Comparison of ENCODE assay signal across 14 cellular contexts in genomic region chr2:202339052-202339870, GRCh38. TPM values are rescaled to one million over a fixed set of nuclear protein-coding genes. Genes with fewer than 3 reads are reported as not detected.
DNase-seq lines count a peak whose midpoint lies in the region; ATAC-seq and TF ChIP-seq lines count a peak whose summit lies in the region.
"Had no signal": no experiment of that assay in that cellular context is flagged by ENCODE, and none has a peak within 500 bp of the region (broad histone marks: within the 10 kb centered on the region; RNA-seq: fewer than 3 reads in every experiment).

No MANE protein-coding gene starts in this region.

- H3K4me1 ChIP-seq in RWPE2 (ENCODE audit: insufficient read depth, poor library complexity, severe bottlenecking) (peaks cover 14% of the 10 kb centered on the region), fibroblast of lung (ENCODE audit: control insufficient read depth, extremely low read depth, insufficient read depth, low read length) (peaks cover 2% of the 10 kb centered on the region)
- H3K4me1 ChIP-seq: tibial nerve had no signal

- H3K27me3 ChIP-seq in RWPE2 (ENCODE audit: insufficient read depth, poor library complexity, severe bottlenecking) = no peaks in the 10 kb centered on the region
- no peaks in the 10 kb centered on the region for H3K27me3 ChIP-seq in fibroblast of lung (ENCODE audit: control insufficient read depth, insufficient read depth, low read length)
- H3K27me3 ChIP-seq: BLaER1, tibial nerve had no signal

- H3K27ac ChIP-seq in RWPE2 (ENCODE audit: poor library complexity, severe bottlenecking) (peak overlapping the region; percentile 36), fibroblast of lung (ENCODE audit: insufficient read depth, low read length) (no peak overlapping the region)
- H3K27ac ChIP-seq: BLaER1, tibial nerve had no signal

- H3K9me3 ChIP-seq in RWPE2 (ENCODE audit: severe bottlenecking) (no peaks in the 10 kb centered on the region), fibroblast of lung (ENCODE audit: control insufficient read depth, insufficient read depth, low read depth, low read length) (no peaks in the 10 kb centered on the region)
- H3K9me3 ChIP-seq: BLaER1, tibial nerve had no signal

- POLR2A ChIA-PET in AG04449 (lab: Yijun Ruan, JAX) = no interaction called here

- no peaks in the 10 kb centered on the region for H3K79me2 ChIP-seq in fibroblast of lung (ENCODE audit: control insufficient read depth, insufficient read depth, low read length)

- no peaks in the 10 kb centered on the region for H3K36me3 ChIP-seq in RWPE2 (ENCODE audit: low read depth)
- no peaks in the 10 kb centered on the region for H3K36me3 ChIP-seq in fibroblast of lung (ENCODE audit: control insufficient read depth, insufficient read depth, low read length)
- H3K36me3 ChIP-seq: BLaER1 had no signal

- CTCF ChIA-PET in AG04449 (lab: Yijun Ruan, JAX) = interaction anchor here (0.7 to 1.7 kb wide), 3 partner anchors 10 to 475 kb away, joined by 3 read pairs; no protein-coding TSS in a partner anchor

- no peak overlapping the region for H3K9ac ChIP-seq in fibroblast of lung (ENCODE audit: insufficient read depth, low read length)
- H3K9ac ChIP-seq: BLaER1 had no signal

- peak; percentile 92 for ATAC-seq in RWPE2 (ENCODE audit: low read depth)
- no peak for ATAC-seq in GM18517 (IDR thresholded peaks at IDR 0.05; ENCODE audit: unreplicated experiment)
- no peak for ATAC-seq in GM19035 (IDR thresholded peaks at IDR 0.05; ENCODE audit: unreplicated experiment)

- peak; percentile 9 for DNase-seq in AG04449 (ENCODE audit: low read depth, low spot score)
- peak; percentile 85 for DNase-seq in HS-5 (ENCODE audit: low read depth)
- no peak for DNase-seq in RWPE2 (ENCODE audit: low spot score)
- peak; percentile 45 to 71 for DNase-seq in fibroblast of lung (ENCODE audit: low read depth in 2 of 2)
- no peak for DNase-seq in RPMI8226
- no peak for DNase-seq in T-helper 2 cell
- DNase-seq: activated CD4-positive, alpha-beta T cell treated with anti-CD3 and anti-CD28 coated beads, Interleukin-2, amount 50 U/mL, for 4 hours; activated naive CD4-positive, alpha-beta T cell treated with anti-CD3 and anti-CD28 coated beads, Interleukin-2, amount 10 ng/mL, durations not matched to agents 7 days and 5 days; KG1; retina had no signal

- H3K4me2 ChIP-seq in fibroblast of lung (ENCODE audit: extremely low read depth, insufficient read depth, low read length) = no peak overlapping the region
- H3K4me2 ChIP-seq: BLaER1 had no signal

- TF ChIP-seq CTCF in AG04449 (IDR thresholded peaks at IDR 0.05; ENCODE audit: insufficient read depth, low read length, missing control alignments) (no peak), RWPE2 (IDR thresholded peaks at IDR 0.05; ENCODE audit: poor library complexity, severe bottlenecking) (peak; percentile 8), fibroblast of lung (conservative IDR thresholded peaks at IDR 0.05 in 1 of 2, IDR thresholded peaks at IDR 0.05 in 1 of 2; ENCODE audit: low read depth in 1 of 2, low read length in 2 of 2) (no peak)

- no peak overlapping the region for H2AFZ ChIP-seq in fibroblast of lung (ENCODE audit: low read length)

- no peaks in the 10 kb centered on the region for H4K20me1 ChIP-seq in fibroblast of lung (ENCODE audit: control insufficient read depth, extremely low read depth, insufficient read depth, low read length)
- H4K20me1 ChIP-seq: BLaER1 had no signal

- H3K4me3 ChIP-seq in AG04449 (ENCODE audit: low read depth, low read length) (no peak overlapping the region), RWPE2 (ENCODE audit: severe bottlenecking) (no peak overlapping the region), fibroblast of lung (replicated peaks in 1 of 4; ENCODE audit: control extremely low read depth in 1 of 4, insufficient read depth in 1 of 4, low read depth in 3 of 4, low read length in 4 of 4) (no peak overlapping the region)
- H3K4me3 ChIP-seq: BLaER1, tibial nerve had no signal

RNA-seq across cellular contexts. Expression of gene BMPR2, which starts 36.9 kb away (rescaled TPM):
- total RNA-seq in fibroblast of lung = 16.2 and 21.6 TPM in 2 replicates
- 44.1 and 65.8 TPM in 2 replicates for polyA plus RNA-seq in fibroblast of lung
- polyA plus RNA-seq in fibroblast of lung (2012) = 17.5 and 30.2 TPM in 2 replicates
- polyA minus RNA-seq in fibroblast of lung (ENCODE audit: low replicate concordance) = 40.2 and 41.3 TPM in 2 replicates

Comparison
In these comparisons a context has a peak if more than half of its experiments do, and no peak if none do; other contexts are left out.
1. DNase-seq: peak in AG04449 (single experiment), HS-5 (single experiment) and fibroblast of lung (2 of 2); none in RWPE2 (single experiment), RPMI8226 (single experiment) and T-helper 2 cell (0 of 5).